ENCODE assay signal across 13 cellular contexts in genomic region chr11:87300640-87301381, GRCh38.
A peak's percentile ranks its signal among the peaks of the same experiment; 100 is the strongest.
DNase-seq lines count a peak whose midpoint lies in the region; ATAC-seq, FAIRE-seq and TF ChIP-seq lines count a peak whose summit lies in the region.
"Had no signal": no experiment of that assay in that cellular context is flagged by ENCODE, and none has a peak within 500 bp of the region (broad histone marks: within the 10 kb centered on the region; RNA-seq: fewer than 3 reads in every experiment).

No MANE protein-coding gene starts in this region.

- no peak overlapping the region for H3K4me3 Mint-ChIP-seq in mesothelial cell of epicardium
- H3K4me3 Mint-ChIP-seq: activated naive CD4-positive, alpha-beta T cell treated with anti-CD3 and anti-CD28 coated beads, Interleukin-2, amount 50 U/mL, for 24 hours had no signal

- H3K9me3 ChIP-seq in OCI-LY7 (ENCODE audit: low read length) (peaks cover 11% of the 10 kb centered on the region; the same call in 1 of the 2 replicates), upper lobe of left lung (no peaks in the 10 kb centered on the region)
- H3K9me3 ChIP-seq: suprapubic skin had no signal

- H3K36me3 ChIP-seq in OCI-LY7 (ENCODE audit: insufficient read depth, low read length): peaks cover 25% of the 10 kb centered on the region
- no peaks in the 10 kb centered on the region for H3K36me3 ChIP-seq in upper lobe of left lung
- H3K36me3 ChIP-seq: suprapubic skin had no signal

- H3K9me2 ChIP-seq in OCI-LY7 (ENCODE audit: insufficient read depth, low read length): no peaks in the 10 kb centered on the region

- peaks cover 16% of the 10 kb centered on the region; the same call in 1 of the 2 replicates for H3K79me2 ChIP-seq in OCI-LY7 (ENCODE audit: insufficient read depth, low read depth, low read length)

- peak overlapping the region; percentile 60 for H3K27ac Mint-ChIP-seq in mesothelial cell of epicardium
- H3K27ac Mint-ChIP-seq: activated naive CD4-positive, alpha-beta T cell treated with anti-CD3 and anti-CD28 coated beads, Interleukin-2, amount 50 U/mL, for 24 hours had no signal

- DNase-seq in OCI-LY7 (ENCODE audit: low spot score) (peak; percentile 22), mesothelial cell of epicardium (ENCODE audit: low spot score in 2 of 2, unreplicated experiment in 2 of 2) (no peak), NCI-H1048 (lab: John Stamatoyannopoulos, UW) (no peak), GM12891 (ENCODE audit: insufficient read length, low spot score) (no peak), upper lobe of left lung (no peak)
- no peak for DNase-seq in activated CD4-positive, CD25-positive, alpha-beta regulatory T cell treated with anti-CD3 and anti-CD28 coated beads, Interleukin-2, amount 50 U/mL, for 72 hours
- DNase-seq: T-helper 9 cell had no signal

- H4K20me1 ChIP-seq in OCI-LY7 (ENCODE audit: insufficient read depth, low read length): no peaks in the 10 kb centered on the region

- no peak overlapping the region for H3K4me2 ChIP-seq in OCI-LY7 (ENCODE audit: low read length)

- TF ChIP-seq CTCF in OCI-LY7 (conservative IDR thresholded peaks at IDR 0.05; ENCODE audit: low read length) (peak; percentile 31), mesothelial cell of epicardium (IDR thresholded peaks at IDR 0.05; ENCODE audit: unreplicated experiment) (no peak), upper lobe of left lung (IDR thresholded peaks at IDR 0.05) (no peak)

- CTCF ChIA-PET in OCI-LY7 (lab: Charles Lee; ENCODE audit: unreplicated experiment): no interaction called here

- H3K27ac ChIP-seq in OCI-LY7 (ENCODE audit: low read depth, low read length, poor library complexity, severe bottlenecking) (peak overlapping the region; percentile 25), upper lobe of left lung (no peak overlapping the region)
- H3K27ac ChIP-seq: suprapubic skin had no signal

- H3K4me1 ChIP-seq in OCI-LY7 (ENCODE audit: insufficient read depth, low read length, poor library complexity, severe bottlenecking) (peaks cover 48% of the 10 kb centered on the region), upper lobe of left lung (peaks cover 0 to 10% (median 4%) of the 10 kb centered on the region in 4 donors)
- H3K4me1 ChIP-seq: suprapubic skin had no signal

- no peaks in the 10 kb centered on the region for H3K27me3 ChIP-seq in upper lobe of left lung
- H3K27me3 ChIP-seq: suprapubic skin had no signal

- H3K4me1 Mint-ChIP-seq in mesothelial cell of epicardium: peaks cover 23% of the 10 kb centered on the region

- no peaks in the 10 kb centered on the region for H3K9me3 Mint-ChIP-seq in mesothelial cell of epicardium
- H3K9me3 Mint-ChIP-seq: activated naive CD4-positive, alpha-beta T cell treated with anti-CD3 and anti-CD28 coated beads, Interleukin-2, amount 50 U/mL, for 24 hours had no signal

- TF ChIP-seq POLR2A in GM12891 (IDR thresholded peaks at IDR 0.05; ENCODE audit: low read depth, low read length) (no peak), upper lobe of left lung (IDR thresholded peaks at IDR 0.05) (no peak)

- H2AFZ ChIP-seq in OCI-LY7 (ENCODE audit: low read length): no peak overlapping the region

- no TSS peak for BruUV-seq in OCI-LY7 (replicated peaks; lab: Mats Ljungman, UMichigan)

- H3K36me3 Mint-ChIP-seq in mesothelial cell of epicardium: no peaks in the 10 kb centered on the region

- H3K4me3 ChIP-seq in OCI-LY7 (ENCODE audit: low read depth, low read length, poor library complexity, severe bottlenecking) (no peak overlapping the region), upper lobe of left lung (no peak overlapping the region)
- H3K4me3 ChIP-seq: lung, suprapubic skin had no signal

- intact Hi-C loops in OCI-LY7 (cut with micrococcal nuclease; ENCODE audit: unreplicated experiment): loop anchor here (10.0 kb wide), 1 partner anchor 1034 kb away; the partner anchor contains the start of gene CTSC

- no peak for TF ChIP-seq EP300 in upper lobe of left lung (IDR thresholded peaks at IDR 0.05)

- no peaks in the 10 kb centered on the region for H3K27me3 Mint-ChIP-seq in mesothelial cell of epicardium (ENCODE audit: low read depth)
- H3K27me3 Mint-ChIP-seq: activated naive CD4-positive, alpha-beta T cell treated with anti-CD3 and anti-CD28 coated beads, Interleukin-2, amount 50 U/mL, for 24 hours had no signal

- POLR2A ChIA-PET in OCI-LY7 (lab: Charles Lee): interaction anchor here (0.7 to 2.0 kb wide), 10 partner anchors 11 to 427 kb away, joined by 3 to 5 read pairs (median 3); no protein-coding TSS in a partner anchor

- 75 to 76% methylated on average over 3 of the region's 3 CpGs for WGBS in upper lobe of left lung, 2 donors

- no peak for FAIRE-seq in GM12891 (lab: Jason Lieb, UNC)
- FAIRE-seq: GM19239 had no signal

- ATAC-seq in GM18909 (IDR thresholded peaks at IDR 0.05; ENCODE audit: poor library complexity, unreplicated experiment) (peak; percentile 74), HG02763 (IDR thresholded peaks at IDR 0.05; ENCODE audit: unreplicated experiment) (peak; percentile 51), upper lobe of left lung (ENCODE audit: low FRiP score in 2 of 2) (no peak)

TF ChIP-seq in GM12891, 5 proteins besides CTCF, POLR2A, EP300 and RAD21:
- no peak for TF ChIP-seq POLR2AphosphoS5 (IDR thresholded peaks at IDR 0.05; ENCODE audit: low read depth, low read length)
- TF ChIP-seq POU2F2 (IDR thresholded peaks at IDR 0.05; ENCODE audit: low read depth, low read length): no peak
- TF ChIP-seq SPI1 (IDR thresholded peaks at IDR 0.05; ENCODE audit: low read depth, low read length): no peak
- no peak for TF ChIP-seq TAF1 (IDR thresholded peaks at IDR 0.05; ENCODE audit: low read depth, low read length)
- TF ChIP-seq PAX5 (IDR thresholded peaks at IDR 0.05; ENCODE audit: insufficient read depth, low read length, severe bottlenecking): no peak

Comparison
In these comparisons a context has a peak if more than half of its experiments do, and no peak if none do; other contexts are left out.
1. ATAC-seq: peak in GM18909 (single experiment) and HG02763 (single experiment); none in upper lobe of left lung (0 of 2).